In genomic region chrX:43328358-43328946, GRCh38 we compare ENCODE assay signal across 21 cellular contexts.
"Had no signal": no experiment of that assay in that cellular context is flagged by ENCODE, and none has a peak within 500 bp of the region (broad histone marks: within the 10 kb centered on the region; RNA-seq: fewer than 3 reads in every experiment).

No MANE protein-coding gene starts in this region.

- H3K36me3 ChIP-seq: esophagus squamous epithelium, gastroesophageal sphincter, neural progenitor cell, ovary, thyroid gland, upper lobe of left lung, uterus had no signal

- H3K4me3 ChIP-seq: esophagus squamous epithelium, gastroesophageal sphincter, lung, neural progenitor cell, ovary, smooth muscle cell, thyroid gland, upper lobe of left lung, uterus had no signal

- H3K4me1 ChIP-seq: esophagus squamous epithelium, gastroesophageal sphincter, neural progenitor cell, thyroid gland, upper lobe of left lung, uterus had no signal

- H3K27me3 ChIP-seq: esophagus squamous epithelium, gastroesophageal sphincter, neural progenitor cell, ovary, thyroid gland, upper lobe of left lung, uterus had no signal

- H3K27ac ChIP-seq: esophagus squamous epithelium, gastroesophageal sphincter, neural progenitor cell, ovary, thyroid gland, upper lobe of left lung, uterus had no signal

- ATAC-seq: effector memory CD8-positive, alpha-beta T cell; gastroesophageal sphincter; left cardiac atrium; left ventricle myocardium superior; natural killer cell treated with Interleukin-12 subunit alpha and Interleukin-12 subunit beta and Interleukin-15 and Interleukin-18, amount 100 ng/mL, for 72 hours; right cardiac atrium had no signal

- H3K9me3 ChIP-seq: gastroesophageal sphincter, ovary, thyroid gland had no signal

- DNase-seq: effector memory CD8-positive, alpha-beta T cell; esophagus squamous epithelium; foreskin fibroblast; glutamatergic neuron; kidney; left cardiac atrium; left ventricle myocardium superior; mesenchymal stem cell; nucleus accumbens; ovary; right cardiac atrium; stimulated activated CD4-positive, alpha-beta T cell treated with anti-CD3 and anti-CD28 coated beads, Interleukin-2, amount 100 ng/mL, for 48 hours; stimulated activated naive CD4-positive, alpha-beta T cell treated with Interleukin-2 at 50 U/mL for 16 hours; thyroid gland; upper lobe of left lung; uterus had no signal
